Comparison of ENCODE assay signal across 1 cellular context in the genomic region with DNA sequence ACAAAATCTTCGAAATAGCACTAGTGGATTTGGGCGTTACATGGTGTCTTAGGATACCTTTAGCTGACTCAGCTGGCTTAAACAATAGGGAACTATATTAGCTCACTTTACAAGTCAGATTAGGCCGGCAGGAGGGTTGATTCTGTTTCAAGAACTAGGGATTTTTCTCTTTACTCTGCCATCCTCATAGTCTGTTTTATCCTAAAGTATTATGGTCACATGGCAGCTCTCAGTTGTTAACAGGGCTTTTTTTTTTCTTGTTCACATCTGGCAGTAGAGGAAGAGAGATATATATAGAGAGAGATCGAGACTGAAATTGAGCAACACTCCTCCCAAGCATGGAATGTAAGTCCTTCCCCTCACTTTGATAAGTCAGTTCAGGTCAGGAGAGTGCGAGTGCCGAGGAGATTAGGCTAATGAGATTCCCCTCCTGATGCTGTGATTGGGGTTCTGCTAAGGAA.
TF ChIP-seq lines count a peak whose summit lies in the region.

No MANE protein-coding gene starts in this region.

TF ChIP-seq in K562, 482 proteins besides CTCF, POLR2A, EP300 and RAD21 (continued from another document):
- TF ChIP-seq, protein P1, sequence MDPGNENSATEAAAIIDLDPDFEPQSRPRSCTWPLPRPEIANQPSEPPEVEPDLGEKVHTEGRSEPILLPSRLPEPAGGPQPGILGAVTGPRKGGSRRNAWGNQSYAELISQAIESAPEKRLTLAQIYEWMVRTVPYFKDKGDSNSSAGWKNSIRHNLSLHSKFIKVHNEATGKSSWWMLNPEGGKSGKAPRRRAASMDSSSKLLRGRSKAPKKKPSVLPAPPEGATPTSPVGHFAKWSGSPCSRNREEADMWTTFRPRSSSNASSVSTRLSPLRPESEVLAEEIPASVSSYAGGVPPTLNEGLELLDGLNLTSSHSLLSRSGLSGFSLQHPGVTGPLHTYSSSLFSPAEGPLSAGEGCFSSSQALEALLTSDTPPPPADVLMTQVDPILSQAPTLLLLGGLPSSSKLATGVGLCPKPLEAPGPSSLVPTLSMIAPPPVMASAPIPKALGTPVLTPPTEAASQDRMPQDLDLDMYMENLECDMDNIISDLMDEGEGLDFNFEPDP (CRISPR knock-in tag; IDR thresholded peaks at IDR 0.05) = no peak
- TF ChIP-seq ZNF316 (IDR thresholded peaks at IDR 0.05) (peak; percentile 49; the same call in 1 of the 2 replicates), C11orf30 (IDR thresholded peaks at IDR 0.05; ENCODE audit: low read depth) (0 out of 2 replicates have a peak, but pooled peaks have one; percentile 20), U2AF2 (optimal IDR thresholded peaks at IDR 0.05; ENCODE audit: low read depth, low read length) (no peak), MAFG (tag; conservative IDR thresholded peaks at IDR 0.05) (0 out of 2 replicates have a peak, but pooled peaks have one; percentile 8)
TF ChIP-seq in K562: peak in this region for 3.
